30 cellular contexts compared by ENCODE assay signal in the genomic region with DNA sequence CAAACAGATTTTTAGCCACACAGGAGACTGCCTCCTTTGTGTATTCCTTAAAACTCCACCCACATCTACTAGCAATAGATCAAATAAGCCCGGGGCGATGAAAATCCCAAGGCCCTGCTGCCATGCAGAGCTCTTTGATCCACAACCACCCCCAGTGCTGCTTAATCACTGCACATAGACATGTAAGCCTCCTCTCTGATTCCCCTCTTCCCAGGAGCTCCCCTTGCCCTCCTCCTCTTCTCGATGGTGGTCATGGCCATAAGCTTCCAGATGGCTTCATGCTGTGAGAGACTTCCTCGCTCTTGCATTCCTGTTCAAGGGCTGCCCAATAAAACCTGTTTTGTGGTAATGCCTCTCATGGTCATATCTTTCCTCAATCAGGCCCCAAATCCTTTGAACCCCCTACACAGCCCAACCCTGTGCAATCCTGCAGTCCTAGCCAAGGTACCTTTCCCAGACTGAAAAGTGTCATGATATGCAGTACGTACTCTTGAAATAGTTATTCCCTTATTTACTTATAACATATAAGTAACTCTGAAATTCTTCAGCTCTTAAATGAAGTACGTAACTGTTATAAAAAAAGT.
DNase-seq lines count a peak whose midpoint lies in the region; ATAC-seq, FAIRE-seq and TF ChIP-seq lines count a peak whose summit lies in the region.
"Had no signal": no experiment of that assay in that cellular context is flagged by ENCODE, and none has a peak within 500 bp of the region (broad histone marks: within the 10 kb centered on the region; RNA-seq: fewer than 3 reads in every experiment).

No MANE protein-coding gene starts in this region.

- no peaks in the 10 kb centered on the region for H3K79me2 ChIP-seq in HCT116 (ENCODE audit: insufficient read depth, low read length)
- H3K79me2 ChIP-seq in HepG2 (ENCODE audit: insufficient read depth, low read length): no peaks in the 10 kb centered on the region

- no TSS peak for BruUV-seq in HCT116 (replicated peaks; lab: Mats Ljungman, UMichigan)
- no TSS peak for BruUV-seq in HepG2 (replicated peaks; lab: Mats Ljungman, UMichigan)

- H3K4me1 ChIP-seq in BLaER1: peaks cover 52% of the 10 kb centered on the region
- no peaks in the 10 kb centered on the region for H3K4me1 ChIP-seq in HCT116 (ENCODE audit: control insufficient read depth in 1 of 2, insufficient read depth in 2 of 2, low read length in 2 of 2)
- H3K4me1 ChIP-seq in iPS DF 6.9 (ENCODE audit: control insufficient read depth, insufficient read depth, low read length): no peaks in the 10 kb centered on the region; the same call in 1 of the 2 replicates
- peaks cover 23 to 31% of the 10 kb centered on the region in 2 donors for H3K4me1 ChIP-seq in gastrocnemius medialis
- no peaks in the 10 kb centered on the region for H3K4me1 ChIP-seq in HepG2 (ENCODE audit: insufficient read depth, low read length)
- no peaks in the 10 kb centered on the region for H3K4me1 ChIP-seq in effector memory CD4-positive, alpha-beta T cell (ENCODE audit: control insufficient read depth, insufficient read depth, low read length, poor library complexity, severe bottlenecking)
- H3K4me1 ChIP-seq: Peyer's patch had no signal

- H3K27me3 ChIP-seq in BLaER1: no peaks in the 10 kb centered on the region
- no peaks in the 10 kb centered on the region for H3K27me3 ChIP-seq in HCT116 (ENCODE audit: insufficient read depth, low read length)
- H3K27me3 ChIP-seq in iPS DF 6.9 (ENCODE audit: control insufficient read depth, insufficient read depth, low read length): no peaks in the 10 kb centered on the region
- H3K27me3 ChIP-seq in gastrocnemius medialis: no peaks in the 10 kb centered on the region
- no peaks in the 10 kb centered on the region for H3K27me3 ChIP-seq in HepG2 (ENCODE audit: control insufficient read depth in 1 of 2, insufficient read depth in 2 of 2, low read length in 2 of 2)
- no peaks in the 10 kb centered on the region for H3K27me3 ChIP-seq in effector memory CD4-positive, alpha-beta T cell (replicated peaks; ENCODE audit: control insufficient read depth, insufficient read depth, low read length, poor library complexity, severe bottlenecking)
- H3K27me3 ChIP-seq: Peyer's patch had no signal

- H3K27ac ChIP-seq in BLaER1: peak overlapping the region; percentile 90
- H3K27ac ChIP-seq in HCT116 (ENCODE audit: low read depth, low read length): no peak overlapping the region
- H3K27ac ChIP-seq in iPS DF 6.9 (ENCODE audit: low read length): no peak overlapping the region
- H3K27ac ChIP-seq in gastrocnemius medialis: no peak overlapping the region
- no peak overlapping the region for H3K27ac ChIP-seq in HepG2 (ENCODE audit: extremely low read length, insufficient read depth, low read length)
- no peak overlapping the region for H3K27ac ChIP-seq in effector memory CD4-positive, alpha-beta T cell (ENCODE audit: insufficient read depth, low read length, poor library complexity, severe bottlenecking)
- H3K27ac ChIP-seq: GM23248, Peyer's patch, skin epidermis had no signal

- FAIRE-seq in HepG2 (lab: Jason Lieb, UNC): no peak
- FAIRE-seq: colon, G401.6, HTR-8/SVneo had no signal

- H2AFZ ChIP-seq in HCT116 (ENCODE audit: low read depth, low read length, poor library complexity, severe bottlenecking): no peak overlapping the region
- no peak overlapping the region for H2AFZ ChIP-seq in HepG2 (ENCODE audit: low read length)
- H2AFZ ChIP-seq: GM23248 had no signal

- TF ChIP-seq CTCF in HCT116 (IDR thresholded peaks at IDR 0.05 in 2 of 3, conservative IDR thresholded peaks at IDR 0.05 in 1 of 3; ENCODE audit: borderline replicate concordance in 1 of 3, insufficient read depth in 1 of 3, low read depth in 2 of 3, low read length in 2 of 3) (no peak), WTC11 (IDR thresholded peaks at IDR 0.05) (no peak), gastrocnemius medialis (IDR thresholded peaks at IDR 0.05 in 4 of 5, conservative IDR thresholded peaks at IDR 0.05 in 1 of 5) (no peak), HepG2 (CRISPR knock-in tag; IDR thresholded peaks at IDR 0.05) (no peak)

- no peak for TF ChIP-seq RAD21 in HCT116 (IDR thresholded peaks at IDR 0.05; ENCODE audit: low read depth)
- no peak for TF ChIP-seq RAD21 in HepG2 (CRISPR knock-in tag; IDR thresholded peaks at IDR 0.05)

- no peak for TF ChIP-seq EP300 in HepG2 (IDR thresholded peaks at IDR 0.05; ENCODE audit: low read depth in 2 of 2, low read length in 2 of 2)
- no peak for TF ChIP-seq EP300 in HepG2 (CRISPR knock-in tag; IDR thresholded peaks at IDR 0.05; ENCODE audit: borderline replicate concordance)

- intact Hi-C loops in HCT116 (cut with micrococcal nuclease): no loop called here
- intact Hi-C loops in gastrocnemius medialis (cut with DNase I; ENCODE audit: low total_unique reads): no loop called here
- intact Hi-C loops in HepG2 (cut with micrococcal nuclease; ENCODE audit: unreplicated experiment): no loop called here

- no peak for TF ChIP-seq POLR2A in HCT116 (IDR thresholded peaks at IDR 0.05; ENCODE audit: borderline replicate concordance, extremely low read depth, insufficient read depth, insufficient read length)
- TF ChIP-seq POLR2A in gastrocnemius medialis (IDR thresholded peaks at IDR 0.05): no peak
- no peak for TF ChIP-seq POLR2A in HepG2 (IDR thresholded peaks at IDR 0.05; ENCODE audit: insufficient read depth in 1 of 2, low read depth in 2 of 2, low read length in 2 of 2)

- WGBS in iPS DF 6.9 (ENCODE audit: insufficient coverage, insufficient read length): no CpG with 5 or more reads among the region's 6 CpGs
- 10% methylated on average over 6 of the region's 6 CpGs for WGBS in HepG2 (ENCODE audit: low lambda C conversion rate)

- RAD21 ChIA-PET in HCT116 (lab: Charles Lee; ENCODE audit: low non-redundant PET in 1 of 2, low total read pairs in 2 of 2, uncharacterized antibody in 2 of 2, unreplicated experiment in 2 of 2): no interaction called here

- POLR2A ChIA-PET in HCT116 (lab: Charles Lee) (no interaction called here), WTC11 (lab: Charles Lee) (no interaction called here), HepG2 (lab: Yijun Ruan, JAX) (no interaction called here)

- H3K4me1 Mint-ChIP-seq in WTC11: peaks cover 58% of the 10 kb centered on the region
- H3K4me1 Mint-ChIP-seq: activated naive CD8-positive, alpha-beta T cell treated with anti-CD3 and anti-CD28 coated beads for 36 hours; stimulated activated naive B cell treated with anti-CD40 and anti-IgM and Interleukin-4, amounts not matched to agents 10 μg/mL and 1 μg/mL and 100 μg/mL, for 72 hours had no signal

- no peaks in the 10 kb centered on the region for H3K9me3 Mint-ChIP-seq in WTC11
- H3K9me3 Mint-ChIP-seq: activated naive CD8-positive, alpha-beta T cell treated with anti-CD3 and anti-CD28 coated beads for 36 hours; type B pancreatic cell had no signal

- no peaks in the 10 kb centered on the region for H4K20me1 ChIP-seq in BLaER1
- H4K20me1 ChIP-seq in HCT116 (ENCODE audit: insufficient read depth): no peaks in the 10 kb centered on the region
- H4K20me1 ChIP-seq in HepG2 (ENCODE audit: insufficient read depth, low read length): no peaks in the 10 kb centered on the region

- H3K9ac ChIP-seq in BLaER1 (no peak overlapping the region), HCT116 (ENCODE audit: low read length) (no peak overlapping the region), HepG2 (ENCODE audit: insufficient read depth, low read depth, low read length) (no peak overlapping the region)
- H3K9ac ChIP-seq: GM23248 had no signal

- H3K4me3 ChIP-seq in BLaER1: no peak overlapping the region
- H3K4me3 ChIP-seq in HCT116 (replicated peaks in 1 of 2; ENCODE audit: low read depth in 1 of 2, low read length in 2 of 2): no peak overlapping the region
- no peak overlapping the region for H3K4me3 ChIP-seq in iPS DF 6.9 (ENCODE audit: low read length)
- H3K4me3 ChIP-seq in gastrocnemius medialis: no peak overlapping the region
- no peak overlapping the region for H3K4me3 ChIP-seq in HepG2 (replicated peaks in 1 of 3; ENCODE audit: insufficient read depth in 1 of 3, low read depth in 2 of 3, low read length in 3 of 3)
- H3K4me3 ChIP-seq in effector memory CD4-positive, alpha-beta T cell (ENCODE audit: insufficient read depth, low read depth, low read length, poor library complexity, severe bottlenecking): no peak overlapping the region
- H3K4me3 ChIP-seq: GM23248, Peyer's patch, skin epidermis had no signal

- no peaks in the 10 kb centered on the region for H3K9me2 ChIP-seq in HCT116 (ENCODE audit: insufficient read depth)

- no peaks in the 10 kb centered on the region for H3K27me3 Mint-ChIP-seq in WTC11 (ENCODE audit: low read depth)
- H3K27me3 Mint-ChIP-seq: activated CD8-positive, alpha-beta T cell treated with anti-CD3 and anti-CD28 coated beads for 36 hours; activated naive CD8-positive, alpha-beta T cell treated with anti-CD3 and anti-CD28 coated beads for 36 hours; stimulated activated naive B cell treated with anti-CD40 and anti-IgM and Interleukin-4, amounts not matched to agents 10 μg/mL and 1 μg/mL and 100 μg/mL, for 72 hours; type B pancreatic cell had no signal

- in situ Hi-C loops in gastrocnemius medialis (cut with MboI; ENCODE audit: low sequenced_read_pairs in 4 of 4) (no loop called here), HepG2 (cut with HindIII; ENCODE audit: extremely low pct_ligation_motif_present, low pct_unique_long_range_greater_than_20kb) (no loop called here)

- H3K9me3 ChIP-seq in BLaER1 (peaks cover 15% of the 10 kb centered on the region; the same call in 1 of the 2 replicates), HCT116 (ENCODE audit: control insufficient read depth in 1 of 2, insufficient read depth in 1 of 2, low read depth in 1 of 2, low read length in 2 of 2) (no peaks in the 10 kb centered on the region), iPS DF 6.9 (ENCODE audit: control insufficient read depth, insufficient read depth, low read length) (no peaks in the 10 kb centered on the region), gastrocnemius medialis (no peaks in the 10 kb centered on the region), HepG2 (ENCODE audit: low read length) (no peaks in the 10 kb centered on the region)
- H3K9me3 ChIP-seq in effector memory CD4-positive, alpha-beta T cell (ENCODE audit: control insufficient read depth, low read length): no peaks in the 10 kb centered on the region
- H3K9me3 ChIP-seq: Peyer's patch had no signal

- no peak for DNase-seq in HCT116 (ENCODE audit: low read depth, low spot score)
- peak; percentile 39 for DNase-seq in WTC11 (ENCODE audit: low spot score)
- peak; percentile 35 for DNase-seq in iPS DF 6.9 (ENCODE audit: low read depth, low spot score)
- no peak for DNase-seq in gastrocnemius medialis
- no peak for DNase-seq in cerebellar cortex (ENCODE audit: low spot score)
- DNase-seq in HepG2 (ENCODE audit: low spot score): no peak
- DNase-seq in effector memory CD4-positive, alpha-beta T cell: no peak
- DNase-seq: activated CD8-positive, alpha-beta memory T cell treated with anti-CD3 and anti-CD28 coated beads, Interleukin-2, amount 50 U/mL, for 48 hours; activated CD8-positive, alpha-beta T cell treated with anti-CD3 and anti-CD28 coated beads for 36 hours; activated naive CD8-positive, alpha-beta T cell treated with anti-CD3 and anti-CD28 coated beads for 36 hours; anterior cingulate cortex; C1 segment of cervical spinal cord; effector CD8-positive, alpha-beta T cell; erythroblast; GM23248; head of caudate nucleus; MM.1S; NCI-H1105 treated with DMSO at 0.1 percent for 48 hours; NCI-H2029; NCI-H524 treated with DMSO at 0.1 percent for 48 hours; Peyer's patch; SHP77; stimulated activated naive B cell treated with anti-CD40 and anti-IgM and Interleukin-4, amounts not matched to agents 10 μg/mL and 1 μg/mL and 100 μg/mL, for 72 hours had no signal

- no peaks in the 10 kb centered on the region for H3K36me3 Mint-ChIP-seq in WTC11
- H3K36me3 Mint-ChIP-seq: activated naive CD8-positive, alpha-beta T cell treated with anti-CD3 and anti-CD28 coated beads for 36 hours; stimulated activated naive B cell treated with anti-CD40 and anti-IgM and Interleukin-4, amounts not matched to agents 10 μg/mL and 1 μg/mL and 100 μg/mL, for 72 hours; type B pancreatic cell had no signal

- H3K27ac Mint-ChIP-seq in WTC11: peak overlapping the region; percentile 84; the same call in 1 of the 2 replicates
- H3K27ac Mint-ChIP-seq: activated CD8-positive, alpha-beta T cell treated with anti-CD3 and anti-CD28 coated beads for 36 hours; activated naive CD8-positive, alpha-beta T cell treated with anti-CD3 and anti-CD28 coated beads for 36 hours; stimulated activated naive B cell treated with anti-CD40 and anti-IgM and Interleukin-4, amounts not matched to agents 10 μg/mL and 1 μg/mL and 100 μg/mL, for 72 hours; type B pancreatic cell had no signal

- H3K36me3 ChIP-seq in BLaER1 (no peaks in the 10 kb centered on the region), HCT116 (ENCODE audit: control insufficient read depth in 1 of 2, insufficient read depth in 2 of 2, low read length in 2 of 2) (no peaks in the 10 kb centered on the region), iPS DF 6.9 (ENCODE audit: control insufficient read depth, insufficient read depth, low read length) (no peaks in the 10 kb centered on the region), gastrocnemius medialis (no peaks in the 10 kb centered on the region), HepG2 (replicated peaks in 1 of 2; ENCODE audit: control insufficient read depth in 1 of 2, insufficient read depth in 2 of 2, low read length in 2 of 2) (no peaks in the 10 kb centered on the region)
- no peaks in the 10 kb centered on the region for H3K36me3 ChIP-seq in effector memory CD4-positive, alpha-beta T cell (ENCODE audit: control insufficient read depth, insufficient read depth, low read length)
- H3K36me3 ChIP-seq: Peyer's patch had no signal

- H3K4me2 ChIP-seq in BLaER1 (no peak overlapping the region), HCT116 (ENCODE audit: low read length) (no peak overlapping the region), HepG2 (ENCODE audit: low read depth, low read length) (no peak overlapping the region)

- CTCF ChIA-PET in HCT116 (lab: Charles Lee) (no interaction called here), WTC11 (lab: Charles Lee) (interaction anchor here (0.9 to 1.5 kb wide), 2 partner anchors 20 to 51 kb away, joined by 3 read pairs; no protein-coding TSS in a partner anchor), HepG2 (lab: Yijun Ruan, JAX; ENCODE audit: low intra/inter-chr PET ratio, low total read pairs) (no interaction called here)

- ATAC-seq in HCT116 (no peak), WTC11 (peak; percentile 95), gastrocnemius medialis (no peak), HepG2 (no peak)
- ATAC-seq: activated CD8-positive, alpha-beta T cell treated with anti-CD3 and anti-CD28 coated beads for 36 hours; left lobe of liver; stimulated activated naive B cell treated with anti-CD40 and anti-IgM and Interleukin-4, amounts not matched to agents 10 μg/mL and 1 μg/mL and 100 μg/mL, for 72 hours had no signal

- no peak overlapping the region for H3K4me3 Mint-ChIP-seq in WTC11
- H3K4me3 Mint-ChIP-seq: activated CD8-positive, alpha-beta T cell treated with anti-CD3 and anti-CD28 coated beads for 36 hours; activated naive CD8-positive, alpha-beta T cell treated with anti-CD3 and anti-CD28 coated beads for 36 hours; stimulated activated naive B cell treated with anti-CD40 and anti-IgM and Interleukin-4, amounts not matched to agents 10 μg/mL and 1 μg/mL and 100 μg/mL, for 72 hours; type B pancreatic cell had no signal

Comparison
In these comparisons a context has a peak if more than half of its experiments do, and no peak if none do; other contexts are left out.
1. DNase-seq: peak in WTC11 (single experiment) and iPS DF 6.9 (single experiment); none in HCT116 (single experiment), gastrocnemius medialis (0 of 2), cerebellar cortex (single experiment), HepG2 (single experiment) and effector memory CD4-positive, alpha-beta T cell (0 of 3).